ENCODE assay signal across 20 cellular contexts in genomic region chr12:86212970-86213369, GRCh38. TPM values are rescaled to one million over a fixed set of nuclear protein-coding genes. Genes with fewer than 3 reads are reported as not detected.
DNase-seq lines count a peak whose midpoint lies in the region; ATAC-seq and TF ChIP-seq lines count a peak whose summit lies in the region.
"Had no signal": no experiment of that assay in that cellular context is flagged by ENCODE, and none has a peak within 500 bp of the region (broad histone marks: within the 10 kb centered on the region; RNA-seq: fewer than 3 reads in every experiment).

No MANE protein-coding gene starts in this region.

- H3K4me1 Mint-ChIP-seq in activated CD4-positive, alpha-beta memory T cell treated with anti-CD3 and anti-CD28 coated beads for 36 hours (ENCODE audit: low read depth): no peaks in the 10 kb centered on the region
- H3K4me1 Mint-ChIP-seq: CD4-positive, alpha-beta memory T cell had no signal

- H3K4me3 Mint-ChIP-seq in activated CD4-positive, alpha-beta memory T cell treated with anti-CD3 and anti-CD28 coated beads for 36 hours: no peak overlapping the region
- H3K4me3 Mint-ChIP-seq: CD4-positive, alpha-beta memory T cell; HFFc6 had no signal

- H3K4ac ChIP-seq in neuronal stem cell (ENCODE audit: low read length): no peak overlapping the region

- CTCF ChIA-PET in activated CD4-positive, alpha-beta memory T cell treated with anti-CD3 and anti-CD28 coated beads for 36 hours (lab: Charles Lee): no interaction called here
- CTCF ChIA-PET in RWPE1 (lab: Yijun Ruan, JAX): interaction anchor here (0.5 kb wide), 1 partner anchor 66 kb away, joined by 3 read pairs; no protein-coding TSS in a partner anchor

- no peaks in the 10 kb centered on the region for H3K27me3 Mint-ChIP-seq in activated CD4-positive, alpha-beta memory T cell treated with anti-CD3 and anti-CD28 coated beads for 36 hours
- H3K27me3 Mint-ChIP-seq: CD4-positive, alpha-beta memory T cell had no signal

- no peak overlapping the region for H3K23ac ChIP-seq in neuronal stem cell (ENCODE audit: low read depth, low read length, poor library complexity)

- H3K9me3 ChIP-seq in adipocyte (ENCODE audit: control insufficient read depth, low read length) (no peaks in the 10 kb centered on the region), neuronal stem cell (replicated peaks in 1 of 2; ENCODE audit: control insufficient read depth in 2 of 2, insufficient read depth in 1 of 2, low read depth in 1 of 2, low read length in 2 of 2) (no peaks in the 10 kb centered on the region)
- H3K9me3 ChIP-seq: A549, HAP-1 had no signal

- H3K4me3 ChIP-seq in adipocyte (ENCODE audit: low read length) (no peak overlapping the region), neuronal stem cell (ENCODE audit: low read length in 2 of 2) (no peak overlapping the region)
- H3K4me3 ChIP-seq: A549, HAP-1 had no signal

- H3K14ac ChIP-seq in neuronal stem cell (ENCODE audit: low read length): no peak overlapping the region

- no peak overlapping the region for H3K9ac ChIP-seq in adipocyte (ENCODE audit: low read length)
- H3K9ac ChIP-seq in neuronal stem cell (ENCODE audit: low read depth, low read length, poor library complexity): no peak overlapping the region

- H2BK12ac ChIP-seq in neuronal stem cell (ENCODE audit: low read length): no peak overlapping the region

- ATAC-seq in omental fat pad (ENCODE audit: low FRiP score): no peak
- ATAC-seq: A549 had no signal

- intact Hi-C loops in activated CD4-positive, alpha-beta memory T cell treated with anti-CD3 and anti-CD28 coated beads for 36 hours (cut with micrococcal nuclease): no loop called here

- H2BK120ac ChIP-seq in neuronal stem cell (ENCODE audit: low read depth, low read length): no peak overlapping the region

- peak overlapping the region; percentile 29 for H2AFZ ChIP-seq in neuronal stem cell (ENCODE audit: low read length)

- TF ChIP-seq CTCF in omental fat pad (IDR thresholded peaks at IDR 0.05) (no peak), RWPE1 (conservative IDR thresholded peaks at IDR 0.05; ENCODE audit: low read depth) (no peak)

- no peaks in the 10 kb centered on the region for H3K79me1 ChIP-seq in neuronal stem cell (ENCODE audit: low read depth, low read length)

- no peak overlapping the region for H2BK15ac ChIP-seq in neuronal stem cell (ENCODE audit: low read length)

- no CpG with 5 or more reads among the region's 2 CpGs for WGBS in neuronal stem cell (ENCODE audit: extremely low coverage in 2 of 2, insufficient read length in 2 of 2, insufficient replicate concordance in 1 of 2), 2 donors

- no peak overlapping the region for H4K8ac ChIP-seq in neuronal stem cell (ENCODE audit: low read depth, low read length)

- no peak overlapping the region for H2AK5ac ChIP-seq in neuronal stem cell (ENCODE audit: low read depth, low read length)

- H3K18ac ChIP-seq in neuronal stem cell (ENCODE audit: low read length): no peak overlapping the region

- H3K36me3 Mint-ChIP-seq in activated CD4-positive, alpha-beta memory T cell treated with anti-CD3 and anti-CD28 coated beads for 36 hours: no peaks in the 10 kb centered on the region
- H3K36me3 Mint-ChIP-seq: CD4-positive, alpha-beta memory T cell had no signal

- DNase-seq in SK-N-DZ (ENCODE audit: low spot score): peak; percentile 96
- peak; percentile 56 for DNase-seq in adipocyte (ENCODE audit: low read depth)
- no peak for DNase-seq in neuronal stem cell (ENCODE audit: low spot score)
- DNase-seq in omental fat pad (ENCODE audit: low spot score): no peak
- DNase-seq in activated CD4-positive, alpha-beta memory T cell treated with anti-CD3 and anti-CD28 coated beads for 36 hours: no peak
- DNase-seq in RWPE1 (ENCODE audit: low spot score): no peak
- DNase-seq: 8988T; C1 segment of cervical spinal cord; Calu3; CD4-positive, alpha-beta memory T cell; COR-L47; DMS53; DMS79 treated with DMSO at 0.1 percent for 48 hours; GF-D8; GOT3; HFFc6 had no signal

- no peak overlapping the region for H3K27ac Mint-ChIP-seq in activated CD4-positive, alpha-beta memory T cell treated with anti-CD3 and anti-CD28 coated beads for 36 hours
- H3K27ac Mint-ChIP-seq: CD4-positive, alpha-beta memory T cell; HFFc6 had no signal

- POLR2A ChIA-PET in activated CD4-positive, alpha-beta memory T cell treated with anti-CD3 and anti-CD28 coated beads for 36 hours (lab: Charles Lee): no interaction called here
- POLR2A ChIA-PET in RWPE1 (lab: Yijun Ruan, JAX; ENCODE audit: low non-redundant PET): no interaction called here

- no peak overlapping the region for H4K91ac ChIP-seq in neuronal stem cell (ENCODE audit: low read depth, low read length, poor library complexity)

- H3K9me3 Mint-ChIP-seq in activated CD4-positive, alpha-beta memory T cell treated with anti-CD3 and anti-CD28 coated beads for 36 hours: peaks cover 4% of the 10 kb centered on the region

- H3K36me3 ChIP-seq in adipocyte (ENCODE audit: control insufficient read depth, insufficient read depth, low read length, severe bottlenecking): no peaks in the 10 kb centered on the region
- H3K36me3 ChIP-seq in neuronal stem cell (replicated peaks in 1 of 2; ENCODE audit: control insufficient read depth in 2 of 2, insufficient read depth in 2 of 2, low read length in 2 of 2): no peaks in the 10 kb centered on the region
- H3K36me3 ChIP-seq: HAP-1 had no signal

- H3K4me1 ChIP-seq in adipocyte (ENCODE audit: control insufficient read depth, insufficient read depth, low read length) (peaks cover 6% of the 10 kb centered on the region), neuronal stem cell (ENCODE audit: control insufficient read depth in 2 of 2, insufficient read depth in 1 of 2, low read depth in 1 of 2, low read length in 2 of 2) (no peaks in the 10 kb centered on the region)
- H3K4me1 ChIP-seq: A549, HAP-1 had no signal

- H3K27ac ChIP-seq in neuronal stem cell (replicated peaks; ENCODE audit: low read length) (no peak overlapping the region), RWPE1 (no peak overlapping the region)
- H3K27ac ChIP-seq: A549 had no signal

- H3K27me3 ChIP-seq in adipocyte (replicated peaks; ENCODE audit: control insufficient read depth, insufficient read depth, low read length) (no peaks in the 10 kb centered on the region), neuronal stem cell (ENCODE audit: control insufficient read depth in 3 of 3, insufficient read depth in 3 of 3, low read depth in 1 of 3, low read length in 3 of 3) (no peaks in the 10 kb centered on the region)

- H3K4me2 ChIP-seq in neuronal stem cell (ENCODE audit: insufficient read depth, low read length, poor library complexity, severe bottlenecking): no peak overlapping the region
- H3K4me2 ChIP-seq: A549 had no signal

- no peak overlapping the region for H2BK5ac ChIP-seq in neuronal stem cell (ENCODE audit: low read length)

RNA-seq across cellular contexts. Expression of gene MGAT4C, which starts 43.2 kb away (rescaled TPM):
- 0.14 and 0.38 TPM in 2 replicates for polyA plus RNA-seq in SK-N-DZ (2014; cell fraction: cytosol; rRNA removed)
- polyA plus RNA-seq in SK-N-DZ (2014; cell fraction: nucleus; rRNA removed): 0.26 and 0.66 TPM in 2 replicates
- not detected for polyA plus RNA-seq in neuronal stem cell (2013, experiment 1 of 2)
- not detected for polyA plus RNA-seq in neuronal stem cell (2013, experiment 2 of 2)
- 1 to 10 TPM in 1 of 4 donors, under 1 TPM in 3; under 0.01 to 4.5 (median 0.11) TPM for total RNA-seq in omental fat pad
- total RNA-seq in activated CD4-positive, alpha-beta memory T cell treated with anti-CD3 and anti-CD28 coated beads for 36 hours: not detected
- total RNA-seq: Calu3; CD4-positive, alpha-beta memory T cell; G401; HFFc6 had no signal
- polyA plus RNA-seq: BJ; CD4-positive, alpha-beta memory T cell had no signal

Comparison
In these comparisons a context has a peak if more than half of its experiments do, and no peak if none do; other contexts are left out.
1. DNase-seq: peak in SK-N-DZ (single experiment) and adipocyte (single experiment); none in neuronal stem cell (single experiment), omental fat pad (single experiment), activated CD4-positive, alpha-beta memory T cell treated with anti-CD3 and anti-CD28 coated beads for 36 hours (single experiment) and RWPE1 (single experiment).